1 cellular context compared by ENCODE assay signal in genomic region chr3:126911162-126912026, GRCh38.
TF ChIP-seq lines count a peak whose summit lies in the region.

No MANE protein-coding gene starts in this region.

TF ChIP-seq in K562, 482 proteins besides CTCF, POLR2A, EP300 and RAD21 (continued from another document and continues in another):
- TF ChIP-seq, protein P1, sequence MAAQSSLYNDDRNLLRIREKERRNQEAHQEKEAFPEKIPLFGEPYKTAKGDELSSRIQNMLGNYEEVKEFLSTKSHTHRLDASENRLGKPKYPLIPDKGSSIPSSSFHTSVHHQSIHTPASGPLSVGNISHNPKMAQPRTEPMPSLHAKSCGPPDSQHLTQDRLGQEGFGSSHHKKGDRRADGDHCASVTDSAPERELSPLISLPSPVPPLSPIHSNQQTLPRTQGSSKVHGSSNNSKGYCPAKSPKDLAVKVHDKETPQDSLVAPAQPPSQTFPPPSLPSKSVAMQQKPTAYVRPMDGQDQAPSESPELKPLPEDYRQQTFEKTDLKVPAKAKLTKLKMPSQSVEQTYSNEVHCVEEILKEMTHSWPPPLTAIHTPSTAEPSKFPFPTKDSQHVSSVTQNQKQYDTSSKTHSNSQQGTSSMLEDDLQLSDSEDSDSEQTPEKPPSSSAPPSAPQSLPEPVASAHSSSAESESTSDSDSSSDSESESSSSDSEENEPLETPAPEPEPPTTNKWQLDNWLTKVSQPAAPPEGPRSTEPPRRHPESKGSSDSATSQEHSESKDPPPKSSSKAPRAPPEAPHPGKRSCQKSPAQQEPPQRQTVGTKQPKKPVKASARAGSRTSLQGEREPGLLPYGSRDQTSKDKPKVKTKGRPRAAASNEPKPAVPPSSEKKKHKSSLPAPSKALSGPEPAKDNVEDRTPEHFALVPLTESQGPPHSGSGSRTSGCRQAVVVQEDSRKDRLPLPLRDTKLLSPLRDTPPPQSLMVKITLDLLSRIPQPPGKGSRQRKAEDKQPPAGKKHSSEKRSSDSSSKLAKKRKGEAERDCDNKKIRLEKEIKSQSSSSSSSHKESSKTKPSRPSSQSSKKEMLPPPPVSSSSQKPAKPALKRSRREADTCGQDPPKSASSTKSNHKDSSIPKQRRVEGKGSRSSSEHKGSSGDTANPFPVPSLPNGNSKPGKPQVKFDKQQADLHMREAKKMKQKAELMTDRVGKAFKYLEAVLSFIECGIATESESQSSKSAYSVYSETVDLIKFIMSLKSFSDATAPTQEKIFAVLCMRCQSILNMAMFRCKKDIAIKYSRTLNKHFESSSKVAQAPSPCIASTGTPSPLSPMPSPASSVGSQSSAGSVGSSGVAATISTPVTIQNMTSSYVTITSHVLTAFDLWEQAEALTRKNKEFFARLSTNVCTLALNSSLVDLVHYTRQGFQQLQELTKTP (IDR thresholded peaks at IDR 0.05; ENCODE audit: low read depth in 1 of 2, partially characterized antibody in 2 of 2) = peak in 1 of 2 experiments; percentile 54
- TF ChIP-seq DNMT1 (IDR thresholded peaks at IDR 0.05) = no peak
- TF ChIP-seq MBD2 (IDR thresholded peaks at IDR 0.05; ENCODE audit: borderline replicate concordance, low read depth) = peak; percentile 85; the same call in 1 of the 2 replicates
- peak; percentile 95 to 96 for TF ChIP-seq KDM1A (IDR thresholded peaks at IDR 0.05)
- TF ChIP-seq NCOR1 (IDR thresholded peaks at IDR 0.05) = peak; percentile 94
- TF ChIP-seq LCOR (CRISPR knock-in tag; IDR thresholded peaks at IDR 0.05) = peak; percentile 61; the same call in 1 of the 2 replicates
- peak; percentile 96 for TF ChIP-seq NFE2 (IDR thresholded peaks at IDR 0.05; ENCODE audit: low read depth)
- TF ChIP-seq CSDE1 (IDR thresholded peaks at IDR 0.05) = no peak
- peak; percentile 67 for TF ChIP-seq NEUROD1 (IDR thresholded peaks at IDR 0.05; ENCODE audit: borderline replicate concordance, low read depth, low read length, partially characterized antibody)
- peak; percentile 99 for TF ChIP-seq ETV1 (tag; conservative IDR thresholded peaks at IDR 0.05; ENCODE audit: low read depth)
- TF ChIP-seq, protein P2, sequence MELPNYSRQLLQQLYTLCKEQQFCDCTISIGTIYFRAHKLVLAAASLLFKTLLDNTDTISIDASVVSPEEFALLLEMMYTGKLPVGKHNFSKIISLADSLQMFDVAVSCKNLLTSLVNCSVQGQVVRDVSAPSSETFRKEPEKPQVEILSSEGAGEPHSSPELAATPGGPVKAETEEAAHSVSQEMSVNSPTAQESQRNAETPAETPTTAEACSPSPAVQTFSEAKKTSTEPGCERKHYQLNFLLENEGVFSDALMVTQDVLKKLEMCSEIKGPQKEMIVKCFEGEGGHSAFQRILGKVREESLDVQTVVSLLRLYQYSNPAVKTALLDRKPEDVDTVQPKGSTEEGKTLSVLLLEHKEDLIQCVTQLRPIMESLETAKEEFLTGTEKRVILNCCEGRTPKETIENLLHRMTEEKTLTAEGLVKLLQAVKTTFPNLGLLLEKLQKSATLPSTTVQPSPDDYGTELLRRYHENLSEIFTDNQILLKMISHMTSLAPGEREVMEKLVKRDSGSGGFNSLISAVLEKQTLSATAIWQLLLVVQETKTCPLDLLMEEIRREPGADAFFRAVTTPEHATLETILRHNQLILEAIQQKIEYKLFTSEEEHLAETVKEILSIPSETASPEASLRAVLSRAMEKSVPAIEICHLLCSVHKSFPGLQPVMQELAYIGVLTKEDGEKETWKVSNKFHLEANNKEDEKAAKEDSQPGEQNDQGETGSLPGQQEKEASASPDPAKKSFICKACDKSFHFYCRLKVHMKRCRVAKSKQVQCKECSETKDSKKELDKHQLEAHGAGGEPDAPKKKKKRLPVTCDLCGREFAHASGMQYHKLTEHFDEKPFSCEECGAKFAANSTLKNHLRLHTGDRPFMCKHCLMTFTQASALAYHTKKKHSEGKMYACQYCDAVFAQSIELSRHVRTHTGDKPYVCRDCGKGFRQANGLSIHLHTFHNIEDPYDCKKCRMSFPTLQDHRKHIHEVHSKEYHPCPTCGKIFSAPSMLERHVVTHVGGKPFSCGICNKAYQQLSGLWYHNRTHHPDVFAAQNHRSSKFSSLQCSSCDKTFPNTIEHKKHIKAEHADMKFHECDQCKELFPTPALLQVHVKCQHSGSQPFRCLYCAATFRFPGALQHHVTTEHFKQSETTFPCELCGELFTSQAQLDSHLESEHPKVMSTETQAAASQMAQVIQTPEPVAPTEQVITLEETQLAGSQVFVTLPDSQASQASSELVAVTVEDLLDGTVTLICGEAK (IDR thresholded peaks at IDR 0.05) = peak; percentile 39
- TF ChIP-seq, protein P2 (CRISPR knock-in tag; IDR thresholded peaks at IDR 0.05) = no peak
- no peak for TF ChIP-seq ZC3H8 (IDR thresholded peaks at IDR 0.05)
- TF ChIP-seq, protein P3, sequence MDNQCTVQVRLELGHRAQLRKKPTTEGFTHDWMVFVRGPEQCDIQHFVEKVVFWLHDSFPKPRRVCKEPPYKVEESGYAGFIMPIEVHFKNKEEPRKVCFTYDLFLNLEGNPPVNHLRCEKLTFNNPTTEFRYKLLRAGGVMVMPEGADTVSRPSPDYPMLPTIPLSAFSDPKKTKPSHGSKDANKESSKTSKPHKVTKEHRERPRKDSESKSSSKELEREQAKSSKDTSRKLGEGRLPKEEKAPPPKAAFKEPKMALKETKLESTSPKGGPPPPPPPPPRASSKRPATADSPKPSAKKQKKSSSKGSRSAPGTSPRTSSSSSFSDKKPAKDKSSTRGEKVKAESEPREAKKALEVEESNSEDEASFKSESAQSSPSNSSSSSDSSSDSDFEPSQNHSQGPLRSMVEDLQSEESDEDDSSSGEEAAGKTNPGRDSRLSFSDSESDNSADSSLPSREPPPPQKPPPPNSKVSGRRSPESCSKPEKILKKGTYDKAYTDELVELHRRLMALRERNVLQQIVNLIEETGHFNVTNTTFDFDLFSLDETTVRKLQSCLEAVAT (IDR thresholded peaks at IDR 0.05) = peak; percentile 56 to 85; a peak in 3 of 4 replicates
- TF ChIP-seq TBL1XR1 (IDR thresholded peaks at IDR 0.05; ENCODE audit: low read length in 2 of 2) = peak in 1 of 2 experiments; percentile 87; a peak in 2 of 4 replicates
- TF ChIP-seq TFAP4 (CRISPR knock-in tag; IDR thresholded peaks at IDR 0.05; ENCODE audit: borderline replicate concordance) = peak; percentile 57; the same call in 1 of the 2 replicates
- TF ChIP-seq POLR2G (IDR thresholded peaks at IDR 0.05; ENCODE audit: low read depth, low read length) = peak; percentile 46
- peak; percentile 64 to 79 for TF ChIP-seq TRIM24 (IDR thresholded peaks at IDR 0.05)
- TF ChIP-seq ID3 (CRISPR knock-in tag; IDR thresholded peaks at IDR 0.05) = no peak
- peak; percentile 42; the same call in 1 of the 2 replicates for TF ChIP-seq ID3 (tag; IDR thresholded peaks at IDR 0.05)
- TF ChIP-seq, protein P4, sequence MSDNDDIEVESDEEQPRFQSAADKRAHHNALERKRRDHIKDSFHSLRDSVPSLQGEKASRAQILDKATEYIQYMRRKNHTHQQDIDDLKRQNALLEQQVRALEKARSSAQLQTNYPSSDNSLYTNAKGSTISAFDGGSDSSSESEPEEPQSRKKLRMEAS (CRISPR knock-in tag; IDR thresholded peaks at IDR 0.05) = peak; percentile 40; the same call in 1 of the 2 replicates
- TF ChIP-seq CCAR2 (IDR thresholded peaks at IDR 0.05; ENCODE audit: low read depth, low read length) = no peak
- peak; percentile 24; the same call in 1 of the 2 replicates for TF ChIP-seq TOE1 (IDR thresholded peaks at IDR 0.05; ENCODE audit: borderline replicate concordance)
- no peak for TF ChIP-seq TOE1 (CRISPR knock-in tag; IDR thresholded peaks at IDR 0.05; ENCODE audit: borderline replicate concordance, low read depth)
- TF ChIP-seq ZNF175 (CRISPR knock-in tag; IDR thresholded peaks at IDR 0.05; ENCODE audit: low read depth) = peak; percentile 93
- TF ChIP-seq, protein P5, sequence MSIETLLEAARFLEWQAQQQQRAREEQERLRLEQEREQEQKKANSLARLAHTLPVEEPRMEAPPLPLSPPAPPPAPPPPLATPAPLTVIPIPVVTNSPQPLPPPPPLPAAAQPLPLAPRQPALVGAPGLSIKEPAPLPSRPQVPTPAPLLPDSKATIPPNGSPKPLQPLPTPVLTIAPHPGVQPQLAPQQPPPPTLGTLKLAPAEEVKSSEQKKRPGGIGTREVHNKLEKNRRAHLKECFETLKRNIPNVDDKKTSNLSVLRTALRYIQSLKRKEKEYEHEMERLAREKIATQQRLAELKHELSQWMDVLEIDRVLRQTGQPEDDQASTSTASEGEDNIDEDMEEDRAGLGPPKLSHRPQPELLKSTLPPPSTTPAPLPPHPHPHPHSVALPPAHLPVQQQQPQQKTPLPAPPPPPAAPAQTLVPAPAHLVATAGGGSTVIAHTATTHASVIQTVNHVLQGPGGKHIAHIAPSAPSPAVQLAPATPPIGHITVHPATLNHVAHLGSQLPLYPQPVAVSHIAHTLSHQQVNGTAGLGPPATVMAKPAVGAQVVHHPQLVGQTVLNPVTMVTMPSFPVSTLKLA (conservative IDR thresholded peaks at IDR 0.05) = peak in 1 of 2 experiments; percentile 64; a peak in 1 of 4 replicates
- peak; percentile 23; the same call in 1 of the 2 replicates for TF ChIP-seq PYGO2 (tag; IDR thresholded peaks at IDR 0.05)
- TF ChIP-seq, protein P6, sequence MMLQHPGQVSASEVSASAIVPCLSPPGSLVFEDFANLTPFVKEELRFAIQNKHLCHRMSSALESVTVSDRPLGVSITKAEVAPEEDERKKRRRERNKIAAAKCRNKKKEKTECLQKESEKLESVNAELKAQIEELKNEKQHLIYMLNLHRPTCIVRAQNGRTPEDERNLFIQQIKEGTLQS (IDR thresholded peaks at IDR 0.05) = peak; percentile 87
- TF ChIP-seq, protein P6 (CRISPR knock-in tag; conservative IDR thresholded peaks at IDR 0.05) = peak; percentile 69; the same call in 1 of the 2 replicates
- peak; percentile 80 for TF ChIP-seq ZNF316 (IDR thresholded peaks at IDR 0.05)
- TF ChIP-seq ZNF583 (CRISPR knock-in tag; IDR thresholded peaks at IDR 0.05) = no peak
- peak; percentile 74 to 82; a peak in 3 of 4 replicates for TF ChIP-seq ARNT (IDR thresholded peaks at IDR 0.05)
- TF ChIP-seq, protein P7, sequence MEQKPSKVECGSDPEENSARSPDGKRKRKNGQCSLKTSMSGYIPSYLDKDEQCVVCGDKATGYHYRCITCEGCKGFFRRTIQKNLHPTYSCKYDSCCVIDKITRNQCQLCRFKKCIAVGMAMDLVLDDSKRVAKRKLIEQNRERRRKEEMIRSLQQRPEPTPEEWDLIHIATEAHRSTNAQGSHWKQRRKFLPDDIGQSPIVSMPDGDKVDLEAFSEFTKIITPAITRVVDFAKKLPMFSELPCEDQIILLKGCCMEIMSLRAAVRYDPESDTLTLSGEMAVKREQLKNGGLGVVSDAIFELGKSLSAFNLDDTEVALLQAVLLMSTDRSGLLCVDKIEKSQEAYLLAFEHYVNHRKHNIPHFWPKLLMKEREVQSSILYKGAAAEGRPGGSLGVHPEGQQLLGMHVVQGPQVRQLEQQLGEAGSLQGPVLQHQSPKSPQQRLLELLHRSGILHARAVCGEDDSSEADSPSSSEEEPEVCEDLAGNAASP (IDR thresholded peaks at IDR 0.05) = peak; percentile 70; the same call in 1 of the 2 replicates
- TF ChIP-seq TFE3 (CRISPR knock-in tag; IDR thresholded peaks at IDR 0.05) = no peak
- peak; percentile 86; the same call in 1 of the 2 replicates for TF ChIP-seq GATAD2A (IDR thresholded peaks at IDR 0.05)
- TF ChIP-seq SMARCA5 (IDR thresholded peaks at IDR 0.05) = 0 out of 2 replicates have a peak, but pooled peaks have one; percentile 25
- TF ChIP-seq CXXC5 (CRISPR knock-in tag; IDR thresholded peaks at IDR 0.05) = peak; percentile 70
- TF ChIP-seq MEIS2 (IDR thresholded peaks at IDR 0.05; ENCODE audit: partially characterized antibody) = peak; percentile 52
